ENCODE assay signal across 22 cellular contexts in the genomic region with DNA sequence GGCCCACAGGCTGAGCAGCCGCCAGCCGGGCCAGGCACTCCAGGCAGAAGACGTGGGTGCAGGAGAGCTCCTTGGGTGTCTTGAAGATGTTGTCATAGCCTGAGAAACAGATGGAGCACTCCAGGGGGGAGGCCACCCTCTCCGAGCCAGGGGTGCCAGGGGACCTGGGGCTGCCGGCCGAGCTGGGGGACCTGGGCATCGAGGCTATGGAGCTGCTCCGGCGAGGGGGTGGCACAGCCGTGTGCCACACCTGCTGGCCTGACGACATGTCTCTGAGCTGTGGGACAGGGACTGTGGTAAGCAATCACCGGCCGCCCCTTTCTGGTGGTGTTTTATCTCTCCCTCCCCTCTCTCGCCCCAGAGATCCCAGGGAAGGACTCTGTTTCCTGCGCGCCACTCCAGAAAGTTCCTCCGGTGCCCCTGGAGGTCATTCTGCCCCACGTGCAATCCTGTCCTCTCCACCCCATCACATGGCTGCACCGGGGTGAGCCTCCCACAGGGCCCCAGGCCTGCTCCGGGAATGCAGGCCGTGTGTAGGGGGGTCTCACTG. TPM values are rescaled to one million over a fixed set of nuclear protein-coding genes. Genes with fewer than 3 reads are reported as not detected.
"Had no signal": no experiment of that assay in that cellular context is flagged by ENCODE, and none has a peak within 500 bp of the region (broad histone marks: within the 10 kb centered on the region; RNA-seq: fewer than 3 reads in every experiment).

No MANE protein-coding gene starts in this region.

- H3K27me3 ChIP-seq: body of pancreas had no signal

- DNase-seq: activated CD4-positive, alpha-beta T cell treated with anti-CD3 and anti-CD28 coated beads, Interleukin-2, amount 10 ng/mL, durations not matched to agents 7 days and 5 days; activated CD8-positive, alpha-beta T cell treated with anti-CD3 and anti-CD28 coated beads, Interleukin-2, amount 10 ng/mL, durations not matched to agents 7 days and 5 days; activated gamma-delta T cell treated with Interleukin-2 at 50 U/mL for 16 hours; activated T-cell treated with anti-CD3 and anti-CD28 coated beads, Interleukin-2, amount 50 U/mL, for 1 hour; body of pancreas; dermis blood vessel endothelial cell; effector CD8-positive, alpha-beta T cell; gastrocnemius medialis; islet precursor cell; left cardiac atrium; occipital lobe; stimulated activated CD4-positive, alpha-beta T cell treated with anti-CD3 and anti-CD28 coated beads, Interleukin-4, amount 100 ng/mL, for 1 hour; stimulated activated naive CD4-positive, alpha-beta T cell treated with Interleukin-2 at 50 U/mL for 16 hours; T-helper 2 cell had no signal

- H3K9me3 Mint-ChIP-seq: activated CD4-positive, alpha-beta T cell treated with anti-CD3 and anti-CD28 coated beads, Interleukin-2, amount 10 ng/mL, durations not matched to agents 7 days and 5 days; activated naive CD4-positive, alpha-beta T cell treated with anti-CD3 and anti-CD28 coated beads, Interleukin-2, amount 50 U/mL, for 24 hours; memory B cell had no signal

- H3K4me3 Mint-ChIP-seq: activated CD4-positive, alpha-beta T cell treated with anti-CD3 and anti-CD28 coated beads, Interleukin-2, amount 10 ng/mL, durations not matched to agents 7 days and 5 days; activated CD8-positive, alpha-beta T cell treated with anti-CD3 and anti-CD28 coated beads, Interleukin-2, amount 10 ng/mL, durations not matched to agents 7 days and 5 days; activated naive CD4-positive, alpha-beta T cell treated with anti-CD3 and anti-CD28 coated beads, Interleukin-2, amount 50 U/mL, for 24 hours; memory B cell had no signal

- H3K36me3 Mint-ChIP-seq: activated naive CD4-positive, alpha-beta T cell treated with anti-CD3 and anti-CD28 coated beads, Interleukin-2, amount 50 U/mL, for 24 hours had no signal

- H3K4me1 Mint-ChIP-seq: activated naive CD4-positive, alpha-beta T cell treated with anti-CD3 and anti-CD28 coated beads, Interleukin-2, amount 50 U/mL, for 24 hours had no signal

- ATAC-seq: activated CD4-positive, CD25-positive, alpha-beta regulatory T cell treated with anti-CD3 and anti-CD28 coated beads, Interleukin-2, amount 50 U/mL, for 24 hours; activated CD8-positive, alpha-beta T cell treated with anti-CD3 and anti-CD28 coated beads, Interleukin-2, amount 10 ng/mL, durations not matched to agents 7 days and 5 days; body of pancreas; gastrocnemius medialis; heart left ventricle; left cardiac atrium; upper lobe of right lung had no signal

- H3K36me3 ChIP-seq: esophagus muscularis mucosa, gastrocnemius medialis, heart left ventricle, upper lobe of right lung had no signal

- H3K9me3 ChIP-seq: body of pancreas, esophagus muscularis mucosa, gastrocnemius medialis, heart left ventricle, upper lobe of right lung had no signal

- H3K27ac Mint-ChIP-seq: activated CD4-positive, alpha-beta T cell treated with anti-CD3 and anti-CD28 coated beads, Interleukin-2, amount 10 ng/mL, durations not matched to agents 7 days and 5 days; activated CD8-positive, alpha-beta T cell treated with anti-CD3 and anti-CD28 coated beads, Interleukin-2, amount 10 ng/mL, durations not matched to agents 7 days and 5 days; activated naive CD4-positive, alpha-beta T cell treated with anti-CD3 and anti-CD28 coated beads, Interleukin-2, amount 50 U/mL, for 24 hours; memory B cell had no signal

- H3K27ac ChIP-seq: body of pancreas, esophagus muscularis mucosa, gastrocnemius medialis, heart left ventricle, upper lobe of right lung had no signal

- H3K4me3 ChIP-seq: body of pancreas, esophagus muscularis mucosa, gastrocnemius medialis, heart left ventricle, upper lobe of right lung had no signal

- H3K27me3 Mint-ChIP-seq: activated CD4-positive, alpha-beta T cell treated with anti-CD3 and anti-CD28 coated beads, Interleukin-2, amount 10 ng/mL, durations not matched to agents 7 days and 5 days had no signal

RNA-seq across cellular contexts. Expression of a gene that starts 1.7 kb away (rescaled TPM):
- total RNA-seq: activated CD4-positive, alpha-beta T cell treated with anti-CD3 and anti-CD28 coated beads, Interleukin-2, amount 10 ng/mL, durations not matched to agents 7 days and 5 days; activated CD8-positive, alpha-beta T cell treated with anti-CD3 and anti-CD28 coated beads, Interleukin-2, amount 10 ng/mL, durations not matched to agents 7 days and 5 days; dermis blood vessel endothelial cell; esophagus muscularis mucosa; gastrocnemius medialis; heart left ventricle; left cardiac atrium; mononuclear cell; occipital lobe; subcutaneous adipose tissue had no signal
